Comparison of ENCODE assay signal across 8 cellular contexts in genomic region chr6:13614126-13614925, GRCh38. TPM values are rescaled to one million over a fixed set of nuclear protein-coding genes. Genes with fewer than 3 reads are reported as not detected.
DNase-seq lines count a peak whose midpoint lies in the region; ATAC-seq and TF ChIP-seq lines count a peak whose summit lies in the region.

No MANE protein-coding gene starts in this region.

- H3K27me3 ChIP-seq in foreskin keratinocyte, result no peaks in the 10 kb centered on the region
- no peaks in the 10 kb centered on the region for H3K27me3 ChIP-seq in neural progenitor cell

- peak overlapping the region; percentile 87 for H2AFZ ChIP-seq in neural progenitor cell (replicated peaks)

- DNase-seq in activated gamma-delta T cell (lab: John Stamatoyannopoulos, UW), result peak; percentile 20
- DNase-seq in activated gamma-delta T cell treated with Interleukin-2 at 50 U/mL for 16 hours, result no peak
- DNase-seq in NCI-H1417 (lab: John Stamatoyannopoulos, UW), result peak in 2 of 3 experiments; percentile 77 to 84
- peak; percentile 77 for DNase-seq in activated CD8-positive, alpha-beta memory T cell treated with anti-CD3 and anti-CD28 coated beads, Interleukin-2, amount 50 U/mL, for 48 hours
- DNase-seq in foreskin keratinocyte, result peak; percentile 36 to 56
- peak; percentile 73 for DNase-seq in neural progenitor cell (ENCODE audit: low spot score)
- no peak for DNase-seq in NCI-H187 treated with DMSO at 0.1 percent for 48 hours (lab: John Stamatoyannopoulos, UW)

- peaks cover 32% of the 10 kb centered on the region for H3K4me1 Mint-ChIP-seq in neural progenitor cell

- peak overlapping the region; percentile 97 for H3K4me3 Mint-ChIP-seq in neural progenitor cell

- peak overlapping the region; percentile 90 for H3K4me2 ChIP-seq in neural progenitor cell

- H3K36me3 ChIP-seq in neural progenitor cell, result peaks cover 12% of the 10 kb centered on the region

- H3K9ac ChIP-seq in neural progenitor cell, result peak overlapping the region; percentile 58

- H3K4me3 ChIP-seq in neural progenitor cell, result peak overlapping the region; percentile 96

- no peak for TF ChIP-seq CTCF in foreskin keratinocyte (conservative IDR thresholded peaks at IDR 0.05)
- no peak for TF ChIP-seq CTCF in neural progenitor cell (IDR thresholded peaks at IDR 0.05)

- H3K27ac Mint-ChIP-seq in neural progenitor cell, result no peak overlapping the region

- peaks cover 13% of the 10 kb centered on the region for H3K36me3 Mint-ChIP-seq in neural progenitor cell

- peaks cover 21% of the 10 kb centered on the region for H3F3A ChIP-seq in neural progenitor cell (ENCODE audit: low read depth)

- no peaks in the 10 kb centered on the region for H3K9me3 ChIP-seq in neural progenitor cell (ENCODE audit: low read depth)

- peaks cover 11% of the 10 kb centered on the region for H3K27me3 Mint-ChIP-seq in neural progenitor cell (ENCODE audit: insufficient read depth, low read depth)

- H3K4me1 ChIP-seq in foreskin keratinocyte (no peaks in the 10 kb centered on the region), neural progenitor cell (peaks cover 21% of the 10 kb centered on the region)

- peaks cover 36% of the 10 kb centered on the region for H3K79me2 ChIP-seq in neural progenitor cell (ENCODE audit: low read depth)

- H4K20me1 ChIP-seq in neural progenitor cell (ENCODE audit: low read depth), result peaks cover 14% of the 10 kb centered on the region

- peak; percentile 25 for ATAC-seq in HG02588 (IDR thresholded peaks at IDR 0.05; ENCODE audit: unreplicated experiment)
- ATAC-seq in foreskin keratinocyte, result peak; percentile 50

- H3K9me3 Mint-ChIP-seq in neural progenitor cell, result no peaks in the 10 kb centered on the region

- H3K27ac ChIP-seq in foreskin keratinocyte (peak overlapping the region; percentile 69), neural progenitor cell (no peak overlapping the region)

RNA-seq across cellular contexts. Expression of gene NOL7, which starts 0.8 kb away (rescaled TPM):
- total RNA-seq in foreskin keratinocyte (79.1 and 83.9 TPM in 2 replicates), neural progenitor cell (ENCODE audit: low replicate concordance) (61.4 and 79.5 TPM in 2 replicates)
- polyA plus RNA-seq in foreskin keratinocyte, result 86.7 and 96.3 TPM in 2 replicates

RNA-seq across cellular contexts. Expression of gene SIRT5, which starts 39.9 kb away (rescaled TPM):
- total RNA-seq in foreskin keratinocyte, result 8.8 and 8.9 TPM in 2 replicates
- polyA plus RNA-seq in foreskin keratinocyte, result 6.3 and 6.4 TPM in 2 replicates
- total RNA-seq in neural progenitor cell (ENCODE audit: low replicate concordance), result 14.3 and 18.2 TPM in 2 replicates

Comparison
In these comparisons a context has a peak if more than half of its experiments do, and no peak if none do; other contexts are left out.
1. DNase-seq: peak in activated gamma-delta T cell (single experiment), NCI-H1417 (2 of 3), activated CD8-positive, alpha-beta memory T cell treated with anti-CD3 and anti-CD28 coated beads, Interleukin-2, amount 50 U/mL, for 48 hours (single experiment), foreskin keratinocyte (2 of 2) and neural progenitor cell (single experiment); none in activated gamma-delta T cell treated with Interleukin-2 at 50 U/mL for 16 hours (single experiment) and NCI-H187 treated with DMSO at 0.1 percent for 48 hours (single experiment).